ENCODE assay signal across 1 cellular context in genomic region chr15:47817825-47818681, GRCh38.
A peak's percentile ranks its signal among the peaks of the same experiment; 100 is the strongest.
TF ChIP-seq lines count a peak whose summit lies in the region.

No MANE protein-coding gene starts in this region.

TF ChIP-seq in SK-N-SH, 30 proteins besides CTCF, POLR2A, EP300 and RAD21 (continued from another document):
- TF ChIP-seq SIN3A (IDR thresholded peaks at IDR 0.05; ENCODE audit: borderline replicate concordance, low read depth, low read length) (no peak), FOXM1 (IDR thresholded peaks at IDR 0.05; ENCODE audit: low read depth) (no peak), TEAD4 (IDR thresholded peaks at IDR 0.05; ENCODE audit: borderline replicate concordance, insufficient read depth) (no peak), MAX (IDR thresholded peaks at IDR 0.05; ENCODE audit: low read depth) (no peak), FOSL2 (IDR thresholded peaks at IDR 0.05; ENCODE audit: borderline replicate concordance, low read depth) (no peak), RCOR1 (IDR thresholded peaks at IDR 0.05; ENCODE audit: low read length) (peak; percentile 67; the same call in 1 of the 2 replicates), TCF12 (IDR thresholded peaks at IDR 0.05) (peak; percentile 42; the same call in 1 of the 2 replicates), MXI1 (IDR thresholded peaks at IDR 0.05; ENCODE audit: low read depth, low read length) (no peak), CHD2 (IDR thresholded peaks at IDR 0.05; ENCODE audit: low read length, partially characterized antibody) (peak; percentile 36), JUND (IDR thresholded peaks at IDR 0.05) (no peak), NRF1 (IDR thresholded peaks at IDR 0.05; ENCODE audit: low read depth, low read length) (no peak)
- TF ChIP-seq, protein P1, sequence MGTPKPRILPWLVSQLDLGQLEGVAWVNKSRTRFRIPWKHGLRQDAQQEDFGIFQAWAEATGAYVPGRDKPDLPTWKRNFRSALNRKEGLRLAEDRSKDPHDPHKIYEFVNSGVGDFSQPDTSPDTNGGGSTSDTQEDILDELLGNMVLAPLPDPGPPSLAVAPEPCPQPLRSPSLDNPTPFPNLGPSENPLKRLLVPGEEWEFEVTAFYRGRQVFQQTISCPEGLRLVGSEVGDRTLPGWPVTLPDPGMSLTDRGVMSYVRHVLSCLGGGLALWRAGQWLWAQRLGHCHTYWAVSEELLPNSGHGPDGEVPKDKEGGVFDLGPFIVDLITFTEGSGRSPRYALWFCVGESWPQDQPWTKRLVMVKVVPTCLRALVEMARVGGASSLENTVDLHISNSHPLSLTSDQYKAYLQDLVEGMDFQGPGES (IDR thresholded peaks at IDR 0.05; ENCODE audit: low read depth, low read length): no peak
- TF ChIP-seq, protein P2, sequence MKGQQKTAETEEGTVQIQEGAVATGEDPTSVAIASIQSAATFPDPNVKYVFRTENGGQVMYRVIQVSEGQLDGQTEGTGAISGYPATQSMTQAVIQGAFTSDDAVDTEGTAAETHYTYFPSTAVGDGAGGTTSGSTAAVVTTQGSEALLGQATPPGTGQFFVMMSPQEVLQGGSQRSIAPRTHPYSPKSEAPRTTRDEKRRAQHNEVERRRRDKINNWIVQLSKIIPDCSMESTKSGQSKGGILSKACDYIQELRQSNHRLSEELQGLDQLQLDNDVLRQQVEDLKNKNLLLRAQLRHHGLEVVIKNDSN (IDR thresholded peaks at IDR 0.05; ENCODE audit: borderline replicate concordance, low read depth): no peak
